8 cellular contexts compared by ENCODE assay signal in the genomic region with DNA sequence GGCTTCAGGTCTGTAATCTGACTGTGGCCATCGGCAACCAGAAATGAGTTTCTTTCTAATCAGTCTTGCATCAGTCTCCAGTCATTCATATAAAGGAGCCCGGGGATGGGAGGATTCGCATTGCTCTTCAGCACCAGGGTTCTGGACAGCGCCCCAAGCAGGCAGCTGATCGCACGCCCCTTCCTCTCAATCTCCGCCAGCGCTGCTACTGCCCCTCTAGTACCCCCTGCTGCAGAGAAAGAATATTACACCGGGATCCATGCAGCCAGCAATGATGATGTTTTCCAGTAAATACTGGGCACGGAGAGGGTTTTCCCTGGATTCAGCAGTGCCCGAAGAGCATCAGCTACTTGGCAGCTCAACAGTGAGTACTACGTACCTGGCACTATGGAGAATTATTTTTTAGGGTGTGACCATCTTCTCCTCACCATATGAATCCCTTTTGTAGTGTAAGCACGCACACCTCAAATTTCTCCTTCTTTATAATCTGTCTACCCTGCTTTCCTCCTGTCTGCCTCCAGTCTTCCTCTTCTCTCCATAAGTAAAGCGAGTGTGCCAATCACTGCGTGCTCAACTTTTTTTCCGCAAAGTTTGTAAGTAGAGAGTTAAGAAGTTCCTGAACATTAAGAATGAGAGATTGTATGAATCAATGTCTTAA. TPM values are rescaled to one million over a fixed set of nuclear protein-coding genes. Genes with fewer than 3 reads are reported as not detected.
DNase-seq lines count a peak whose midpoint lies in the region; ATAC-seq and TF ChIP-seq lines count a peak whose summit lies in the region.

TSS of gene TPH2 (plus strand) at position 118 of the 658 bp plus-strand sequence. CDS start at position 260, 142 bp downstream.

- no peak for TF ChIP-seq EP300 in sigmoid colon (IDR thresholded peaks at IDR 0.05)

- WGBS in sigmoid colon, 2 donors, result 18 to 30% methylated on average over 16 of the region's 16 CpGs

- no peaks in the 10 kb centered on the region for H3K36me3 ChIP-seq in sigmoid colon

- no peaks in the 10 kb centered on the region for H3K9me3 ChIP-seq in sigmoid colon

- intact Hi-C loops in posterior vena cava (cut with DNase I) (no loop called here), sigmoid colon (cut with DNase I) (no loop called here)

- H3K27me3 ChIP-seq in foreskin keratinocyte (peaks cover 8% of the 10 kb centered on the region), sigmoid colon (peaks cover 0 to 28% (median 0%) of the 10 kb centered on the region in 3 donors)

- TF ChIP-seq POLR2A in sigmoid colon (IDR thresholded peaks at IDR 0.05), result no peak

- peak; percentile 71 for TF ChIP-seq CTCF in foreskin keratinocyte (conservative IDR thresholded peaks at IDR 0.05)
- peak in 1 of 4 experiments; percentile 13 for TF ChIP-seq CTCF in sigmoid colon (IDR thresholded peaks at IDR 0.05)

- ATAC-seq in HG03103 (IDR thresholded peaks at IDR 0.05; ENCODE audit: low read depth, unreplicated experiment), result peak; percentile 78
- peak; percentile 83 for ATAC-seq in foreskin keratinocyte

- no peaks in the 10 kb centered on the region for H3K4me1 ChIP-seq in foreskin keratinocyte
- no peaks in the 10 kb centered on the region for H3K4me1 ChIP-seq in sigmoid colon

- H3K27ac ChIP-seq in foreskin keratinocyte, result no peak within 1 kb of the TSS
- H3K27ac ChIP-seq in sigmoid colon, result no peak within 1 kb of the TSS

- peak; percentile 68 for DNase-seq in activated effector memory CD4-positive, alpha-beta T cell treated with anti-CD3 and anti-CD28 coated beads, Interleukin-2, amount 50 U/mL, for 16 hours
- no peak for DNase-seq in activated effector memory CD4-positive, alpha-beta T cell treated with Interleukin-2 at 50 U/mL for 16 hours
- DNase-seq in NCI-H774 (lab: John Stamatoyannopoulos, UW), result peak; percentile 49
- DNase-seq in activated CD8-positive, alpha-beta memory T cell treated with anti-CD3 and anti-CD28 coated beads for 48 hours (ENCODE audit: low read depth in 2 of 3, low spot score in 2 of 3), result peak in 2 of 3 experiments; percentile 3 to 18
- peak; percentile 5 to 32 for DNase-seq in foreskin keratinocyte
- DNase-seq in posterior vena cava (ENCODE audit: low spot score), result peak; percentile 81
- no peak for DNase-seq in sigmoid colon

- no peak within 1 kb of the TSS for H3K4me3 ChIP-seq in sigmoid colon

RNA-seq across cellular contexts. Expression of gene TPH2, which starts in this region (rescaled TPM):
- total RNA-seq in foreskin keratinocyte (not detected in 2 replicates), posterior vena cava (not detected), sigmoid colon (under 1 TPM in 3 of 4 donors, not detected in 1; 0.14 to 0.55 (median 0.36) TPM)
- polyA plus RNA-seq in foreskin keratinocyte (not detected in 2 replicates), sigmoid colon (not detected)

Comparison
In these comparisons a context has a peak if more than half of its experiments do, and no peak if none do; other contexts are left out.
1. DNase-seq: peak in activated effector memory CD4-positive, alpha-beta T cell treated with anti-CD3 and anti-CD28 coated beads, Interleukin-2, amount 50 U/mL, for 16 hours (single experiment), NCI-H774 (single experiment) and activated CD8-positive, alpha-beta memory T cell treated with anti-CD3 and anti-CD28 coated beads for 48 hours (2 of 3); none in activated effector memory CD4-positive, alpha-beta T cell treated with Interleukin-2 at 50 U/mL for 16 hours (single experiment) and sigmoid colon (single experiment).
2. Peak in DNase-seq and ATAC-seq in foreskin keratinocyte; RNA of the gene not detected or under 1 TPM.
3. Peak in DNase-seq in posterior vena cava; RNA of the gene not detected or under 1 TPM.